35 cellular contexts compared by ENCODE assay signal in genomic region chr2:227630322-227630721, GRCh38. TPM values are rescaled to one million over a fixed set of nuclear protein-coding genes. Genes with fewer than 3 reads are reported as not detected.
"Had no signal": no experiment of that assay in that cellular context is flagged by ENCODE, and none has a peak within 500 bp of the region (broad histone marks: within the 10 kb centered on the region; RNA-seq: fewer than 3 reads in every experiment).

No MANE protein-coding gene starts in this region.

- H3K4me3 Mint-ChIP-seq: activated B cell treated with CpG ODN at 0.5 μM for 24 hours; activated CD4-positive, alpha-beta memory T cell treated with anti-CD3 and anti-CD28 coated beads, Interleukin-2, amount 10 ng/mL, durations not matched to agents 7 days and 5 days; activated CD4-positive, alpha-beta T cell treated with anti-CD3 and anti-CD28 coated beads for 36 hours; activated CD4-positive, alpha-beta T cell treated with anti-CD3 and anti-CD28 coated beads, Interleukin-2, amount 10 ng/mL, durations not matched to agents 7 days and 5 days; activated CD8-positive, alpha-beta memory T cell treated with anti-CD3 and anti-CD28 coated beads, Interleukin-2, amount 10 ng/mL, durations not matched to agents 7 days and 5 days; activated CD8-positive, alpha-beta T cell treated with anti-CD3 and anti-CD28 coated beads, Interleukin-2, amount 10 ng/mL, durations not matched to agents 7 days and 5 days; activated naive CD4-positive, alpha-beta T cell treated with anti-CD3 and anti-CD28 coated beads for 36 hours; activated naive CD8-positive, alpha-beta T cell treated with anti-CD3 and anti-CD28 coated beads for 36 hours; activated T-cell treated with anti-CD3 and anti-CD28 coated beads, Interleukin-2, amount 50 U/mL, for 24 hours; T-helper 1 cell treated with Interleukin-12 subunit alpha and Interleukin-12 subunit beta and Interleukin-4 antibody, amounts not matched to agents 30 μg/mL and 1 μg/mL, for 36 hours; T-helper 2 cell treated with Interferon-gamma antibody and Interleukin-4, amounts not matched to agents 5 μg/mL and 100 μg/mL, for 36 hours had no signal

- H3K4me1 Mint-ChIP-seq: activated B cell treated with CpG ODN at 0.5 μM for 24 hours; activated CD4-positive, alpha-beta T cell treated with anti-CD3 and anti-CD28 coated beads, Interleukin-2, amount 10 ng/mL, durations not matched to agents 7 days and 5 days had no signal

- H3K27ac Mint-ChIP-seq: activated B cell treated with CpG ODN at 0.5 μM for 24 hours; activated CD4-positive, alpha-beta memory T cell treated with anti-CD3 and anti-CD28 coated beads, Interleukin-2, amount 10 ng/mL, durations not matched to agents 7 days and 5 days; activated CD4-positive, alpha-beta T cell treated with anti-CD3 and anti-CD28 coated beads for 36 hours; activated CD4-positive, alpha-beta T cell treated with anti-CD3 and anti-CD28 coated beads, Interleukin-2, amount 10 ng/mL, durations not matched to agents 7 days and 5 days; activated CD8-positive, alpha-beta memory T cell treated with anti-CD3 and anti-CD28 coated beads, Interleukin-2, amount 10 ng/mL, durations not matched to agents 7 days and 5 days; activated CD8-positive, alpha-beta T cell treated with anti-CD3 and anti-CD28 coated beads, Interleukin-2, amount 10 ng/mL, durations not matched to agents 7 days and 5 days; activated naive CD4-positive, alpha-beta T cell treated with anti-CD3 and anti-CD28 coated beads for 36 hours; activated naive CD4-positive, alpha-beta T cell treated with anti-CD3 and anti-CD28 coated beads, Interleukin-2, amount 50 U/mL, for 72 hours; activated naive CD8-positive, alpha-beta T cell treated with anti-CD3 and anti-CD28 coated beads for 36 hours; activated T-cell treated with anti-CD3 and anti-CD28 coated beads, Interleukin-2, amount 50 U/mL, for 24 hours; activated T-helper 2 cell treated with anti-CD3 and anti-CD28 coated beads, Interferon-gamma antibody, Interleukin-2, Interleukin-4, amounts not matched to agents 10 μg/mL and 5 μg/mL and 100 μg/mL, durations not matched to agents 14 hours and 24 hours and 36 hours; T-helper 1 cell treated with Interleukin-12 subunit alpha and Interleukin-12 subunit beta and Interleukin-4 antibody, amounts not matched to agents 30 μg/mL and 1 μg/mL, for 36 hours; T-helper 2 cell treated with Interferon-gamma antibody and Interleukin-4, amounts not matched to agents 5 μg/mL and 100 μg/mL, for 36 hours had no signal

- DNase-seq: activated B cell treated with CpG ODN at 0.5 μM for 24 hours; activated CD4-positive, alpha-beta memory T cell treated with anti-CD3 and anti-CD28 coated beads, Interleukin-2, amount 10 ng/mL, durations not matched to agents 7 days and 5 days; activated CD4-positive, alpha-beta T cell treated with anti-CD3 and anti-CD28 coated beads for 36 hours; activated CD4-positive, alpha-beta T cell treated with anti-CD3 and anti-CD28 coated beads for 48 hours; activated CD4-positive, alpha-beta T cell treated with anti-CD3 and anti-CD28 coated beads, Interleukin-2, amount 10 ng/mL, durations not matched to agents 7 days and 5 days; activated CD4-positive, alpha-beta T cell treated with anti-CD3 and anti-CD28 coated beads, Interleukin-2, amount 50 U/mL, for 48 hours; activated CD4-positive, CD25-positive, alpha-beta regulatory T cell treated with anti-CD3 and anti-CD28 coated beads, Interleukin-2, amount 50 U/mL, for 72 hours; activated CD8-positive, alpha-beta memory T cell treated with anti-CD3 and anti-CD28 coated beads for 24 hours; activated CD8-positive, alpha-beta memory T cell treated with anti-CD3 and anti-CD28 coated beads, Interleukin-2, amount 10 ng/mL, durations not matched to agents 7 days and 5 days; activated CD8-positive, alpha-beta memory T cell treated with anti-CD3 and anti-CD28 coated beads, Interleukin-2, amount 50 U/mL, for 48 hours; activated CD8-positive, alpha-beta T cell treated with anti-CD3 and anti-CD28 coated beads, Interleukin-2, amount 10 ng/mL, durations not matched to agents 7 days and 5 days; activated effector memory CD4-positive, alpha-beta T cell treated with Interleukin-2 at 50 U/mL for 16 hours; activated gamma-delta T cell; activated naive CD4-positive, alpha-beta T cell treated with anti-CD3 and anti-CD28 coated beads for 36 hours; activated naive CD4-positive, alpha-beta T cell treated with anti-CD3 and anti-CD28 coated beads, Interleukin-2, amount 50 U/mL, for 16 hours; activated naive CD8-positive, alpha-beta T cell treated with anti-CD3 and anti-CD28 coated beads for 36 hours; activated T-cell treated with anti-CD3 and anti-CD28 coated beads, Interleukin-2, amount 50 U/mL, for 24 hours; activated T-cell treated with anti-CD3 and anti-CD28 coated beads, Interleukin-2, amount 50 U/mL, for 48 hours; adrenal gland; amniotic stem cell; aorta; body of pancreas; brain microvascular endothelial cell; central memory CD4-positive, alpha-beta T cell; T-helper 1 cell; T-helper 2 cell; T-helper 9 cell had no signal

- H3K9me3 Mint-ChIP-seq: activated B cell treated with CpG ODN at 0.5 μM for 24 hours; activated CD4-positive, alpha-beta memory T cell treated with anti-CD3 and anti-CD28 coated beads, Interleukin-2, amount 10 ng/mL, durations not matched to agents 7 days and 5 days; activated CD4-positive, alpha-beta T cell treated with anti-CD3 and anti-CD28 coated beads, Interleukin-2, amount 10 ng/mL, durations not matched to agents 7 days and 5 days; activated naive CD4-positive, alpha-beta T cell treated with anti-CD3 and anti-CD28 coated beads for 36 hours; activated naive CD4-positive, alpha-beta T cell treated with anti-CD3 and anti-CD28 coated beads, Interleukin-2, amount 50 U/mL, for 72 hours; activated naive CD8-positive, alpha-beta T cell treated with anti-CD3 and anti-CD28 coated beads for 36 hours; activated T-cell treated with anti-CD3 and anti-CD28 coated beads, Interleukin-2, amount 50 U/mL, for 24 hours; activated T-helper 2 cell treated with anti-CD3 and anti-CD28 coated beads, Interferon-gamma antibody, Interleukin-2, Interleukin-4, amounts not matched to agents 10 μg/mL and 5 μg/mL and 100 μg/mL, durations not matched to agents 14 hours and 24 hours and 36 hours; T-helper 1 cell treated with Interleukin-12 subunit alpha and Interleukin-12 subunit beta and Interleukin-4 antibody, amounts not matched to agents 30 μg/mL and 1 μg/mL, for 36 hours; T-helper 2 cell treated with Interferon-gamma antibody and Interleukin-4, amounts not matched to agents 5 μg/mL and 100 μg/mL, for 36 hours had no signal

- H3K36me3 Mint-ChIP-seq: activated CD8-positive, alpha-beta memory T cell treated with anti-CD3 and anti-CD28 coated beads, Interleukin-2, amount 10 ng/mL, durations not matched to agents 7 days and 5 days; activated naive CD4-positive, alpha-beta T cell treated with anti-CD3 and anti-CD28 coated beads, Interleukin-2, amount 50 U/mL, for 72 hours; activated naive CD8-positive, alpha-beta T cell treated with anti-CD3 and anti-CD28 coated beads for 36 hours had no signal

- ATAC-seq: activated CD4-positive, alpha-beta T cell treated with anti-CD3 and anti-CD28 coated beads for 36 hours; activated CD8-positive, alpha-beta memory T cell treated with anti-CD3 and anti-CD28 coated beads, Interleukin-2, amount 10 ng/mL, durations not matched to agents 7 days and 5 days; activated CD8-positive, alpha-beta T cell treated with anti-CD3 and anti-CD28 coated beads, Interleukin-2, amount 10 ng/mL, durations not matched to agents 7 days and 5 days; activated naive CD4-positive, alpha-beta T cell treated with anti-CD3 and anti-CD28 coated beads, Interleukin-2, amount 50 U/mL, for 72 hours; body of pancreas had no signal

RNA-seq across cellular contexts. Expression of gene SCYGR4, which starts 13.0 kb away (rescaled TPM):
- total RNA-seq: activated B cell treated with CpG ODN at 0.5 μM for 24 hours; activated CD4-positive, alpha-beta memory T cell treated with anti-CD3 and anti-CD28 coated beads, Interleukin-2, amount 10 ng/mL, durations not matched to agents 7 days and 5 days; activated CD4-positive, alpha-beta T cell treated with anti-CD3 and anti-CD28 coated beads for 36 hours; activated CD4-positive, alpha-beta T cell treated with anti-CD3 and anti-CD28 coated beads, Interleukin-2, amount 10 ng/mL, durations not matched to agents 7 days and 5 days; activated CD8-positive, alpha-beta memory T cell treated with anti-CD3 and anti-CD28 coated beads, Interleukin-2, amount 10 ng/mL, durations not matched to agents 7 days and 5 days; activated CD8-positive, alpha-beta T cell treated with anti-CD3 and anti-CD28 coated beads, Interleukin-2, amount 10 ng/mL, durations not matched to agents 7 days and 5 days; activated naive CD4-positive, alpha-beta T cell treated with anti-CD3 and anti-CD28 coated beads for 36 hours; activated naive CD4-positive, alpha-beta T cell treated with anti-CD3 and anti-CD28 coated beads, Interleukin-2, amount 50 U/mL, for 72 hours; activated naive CD8-positive, alpha-beta T cell treated with anti-CD3 and anti-CD28 coated beads for 36 hours; activated T-helper 2 cell treated with anti-CD3 and anti-CD28 coated beads, Interferon-gamma antibody, Interleukin-2, Interleukin-4, amounts not matched to agents 10 μg/mL and 5 μg/mL and 100 μg/mL, durations not matched to agents 14 hours and 24 hours and 36 hours; adrenal gland; aorta; astrocyte; body of pancreas; breast epithelium; cardiac septum; cerebellum had no signal

RNA-seq across cellular contexts. Expression of gene SCYGR3, which starts 15.7 kb away (rescaled TPM):
- total RNA-seq: activated B cell treated with CpG ODN at 0.5 μM for 24 hours; activated CD4-positive, alpha-beta memory T cell treated with anti-CD3 and anti-CD28 coated beads, Interleukin-2, amount 10 ng/mL, durations not matched to agents 7 days and 5 days; activated CD4-positive, alpha-beta T cell treated with anti-CD3 and anti-CD28 coated beads for 36 hours; activated CD4-positive, alpha-beta T cell treated with anti-CD3 and anti-CD28 coated beads, Interleukin-2, amount 10 ng/mL, durations not matched to agents 7 days and 5 days; activated CD8-positive, alpha-beta memory T cell treated with anti-CD3 and anti-CD28 coated beads, Interleukin-2, amount 10 ng/mL, durations not matched to agents 7 days and 5 days; activated CD8-positive, alpha-beta T cell treated with anti-CD3 and anti-CD28 coated beads, Interleukin-2, amount 10 ng/mL, durations not matched to agents 7 days and 5 days; activated naive CD4-positive, alpha-beta T cell treated with anti-CD3 and anti-CD28 coated beads for 36 hours; activated naive CD4-positive, alpha-beta T cell treated with anti-CD3 and anti-CD28 coated beads, Interleukin-2, amount 50 U/mL, for 72 hours; activated naive CD8-positive, alpha-beta T cell treated with anti-CD3 and anti-CD28 coated beads for 36 hours; activated T-helper 2 cell treated with anti-CD3 and anti-CD28 coated beads, Interferon-gamma antibody, Interleukin-2, Interleukin-4, amounts not matched to agents 10 μg/mL and 5 μg/mL and 100 μg/mL, durations not matched to agents 14 hours and 24 hours and 36 hours; adrenal gland; aorta; astrocyte; body of pancreas; breast epithelium; cardiac septum; cerebellum had no signal

RNA-seq across cellular contexts. Expression of gene SCYGR2, which starts 31.6 kb away (rescaled TPM):
- total RNA-seq: activated B cell treated with CpG ODN at 0.5 μM for 24 hours; activated CD4-positive, alpha-beta memory T cell treated with anti-CD3 and anti-CD28 coated beads, Interleukin-2, amount 10 ng/mL, durations not matched to agents 7 days and 5 days; activated CD4-positive, alpha-beta T cell treated with anti-CD3 and anti-CD28 coated beads for 36 hours; activated CD4-positive, alpha-beta T cell treated with anti-CD3 and anti-CD28 coated beads, Interleukin-2, amount 10 ng/mL, durations not matched to agents 7 days and 5 days; activated CD8-positive, alpha-beta memory T cell treated with anti-CD3 and anti-CD28 coated beads, Interleukin-2, amount 10 ng/mL, durations not matched to agents 7 days and 5 days; activated CD8-positive, alpha-beta T cell treated with anti-CD3 and anti-CD28 coated beads, Interleukin-2, amount 10 ng/mL, durations not matched to agents 7 days and 5 days; activated naive CD4-positive, alpha-beta T cell treated with anti-CD3 and anti-CD28 coated beads for 36 hours; activated naive CD4-positive, alpha-beta T cell treated with anti-CD3 and anti-CD28 coated beads, Interleukin-2, amount 50 U/mL, for 72 hours; activated naive CD8-positive, alpha-beta T cell treated with anti-CD3 and anti-CD28 coated beads for 36 hours; activated T-helper 2 cell treated with anti-CD3 and anti-CD28 coated beads, Interferon-gamma antibody, Interleukin-2, Interleukin-4, amounts not matched to agents 10 μg/mL and 5 μg/mL and 100 μg/mL, durations not matched to agents 14 hours and 24 hours and 36 hours; adrenal gland; aorta; astrocyte; body of pancreas; breast epithelium; cardiac septum; cerebellum had no signal

RNA-seq across cellular contexts. Expression of gene SCYGR5, which starts 36.3 kb away (rescaled TPM):
- total RNA-seq: activated B cell treated with CpG ODN at 0.5 μM for 24 hours; activated CD4-positive, alpha-beta memory T cell treated with anti-CD3 and anti-CD28 coated beads, Interleukin-2, amount 10 ng/mL, durations not matched to agents 7 days and 5 days; activated CD4-positive, alpha-beta T cell treated with anti-CD3 and anti-CD28 coated beads for 36 hours; activated CD4-positive, alpha-beta T cell treated with anti-CD3 and anti-CD28 coated beads, Interleukin-2, amount 10 ng/mL, durations not matched to agents 7 days and 5 days; activated CD8-positive, alpha-beta memory T cell treated with anti-CD3 and anti-CD28 coated beads, Interleukin-2, amount 10 ng/mL, durations not matched to agents 7 days and 5 days; activated CD8-positive, alpha-beta T cell treated with anti-CD3 and anti-CD28 coated beads, Interleukin-2, amount 10 ng/mL, durations not matched to agents 7 days and 5 days; activated naive CD4-positive, alpha-beta T cell treated with anti-CD3 and anti-CD28 coated beads for 36 hours; activated naive CD4-positive, alpha-beta T cell treated with anti-CD3 and anti-CD28 coated beads, Interleukin-2, amount 50 U/mL, for 72 hours; activated naive CD8-positive, alpha-beta T cell treated with anti-CD3 and anti-CD28 coated beads for 36 hours; activated T-helper 2 cell treated with anti-CD3 and anti-CD28 coated beads, Interferon-gamma antibody, Interleukin-2, Interleukin-4, amounts not matched to agents 10 μg/mL and 5 μg/mL and 100 μg/mL, durations not matched to agents 14 hours and 24 hours and 36 hours; adrenal gland; aorta; astrocyte; body of pancreas; breast epithelium; cardiac septum; cerebellum had no signal
